31 cellular contexts compared by ENCODE assay signal in the genomic region with DNA sequence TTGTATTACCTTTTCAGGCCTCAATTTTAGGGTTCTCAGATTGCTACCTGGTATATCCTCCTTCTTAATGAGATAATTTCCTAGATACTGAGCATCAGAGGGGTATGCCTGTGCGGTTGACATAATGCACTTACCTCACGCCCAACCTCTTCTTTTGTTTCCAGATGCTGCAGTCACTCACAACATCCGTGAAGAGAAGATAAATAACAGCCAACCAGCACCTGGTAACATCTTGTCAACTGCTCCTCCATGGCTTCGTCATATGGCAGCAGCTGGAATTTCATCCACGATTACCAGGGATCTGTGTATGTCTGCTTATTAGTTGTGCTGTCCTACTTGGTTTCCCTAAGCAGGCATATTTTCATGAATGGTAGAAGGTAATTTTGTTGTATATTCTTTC. TPM values are rescaled to one million over a fixed set of nuclear protein-coding genes. Genes with fewer than 3 reads are reported as not detected.
DNase-seq lines count a peak whose midpoint lies in the region.
"Had no signal": no experiment of that assay in that cellular context is flagged by ENCODE, and none has a peak within 500 bp of the region (broad histone marks: within the 10 kb centered on the region; RNA-seq: fewer than 3 reads in every experiment).

No MANE protein-coding gene starts in this region.

- H3K27me3 ChIP-seq in SJCRH30, result no peaks in the 10 kb centered on the region
- H3K27me3 ChIP-seq: BE2C had no signal

- H3K36me3 ChIP-seq in SJCRH30, result no peaks in the 10 kb centered on the region
- H3K36me3 ChIP-seq: BE2C; BLaER1; BLaER1 treated with 17β-estradiol and CSF1 and Interleukin-3, amounts not matched to agents 10 nM and 100 nM had no signal

- H3K4me3 ChIP-seq in SJCRH30, result no peak overlapping the region
- H3K4me3 ChIP-seq: A549; BLaER1; BLaER1 treated with 17β-estradiol and CSF1 and Interleukin-3, amounts not matched to agents 10 nM and 100 nM had no signal

- in situ Hi-C loops in KBM-7 (cut with MboI; ENCODE audit: low pct_unique_long_range_greater_than_20kb, low sequenced_read_pairs), result no loop called here

- H3K27ac ChIP-seq in SJCRH30, result peak overlapping the region; percentile 49
- H3K27ac ChIP-seq: 22Rv1; A549; BLaER1; BLaER1 treated with 17β-estradiol and CSF1 and Interleukin-3, amounts not matched to agents 10 nM and 100 nM; C4-2B had no signal

- DNase-seq in SJCRH30 (peak; percentile 68 to 77), KBM-7 (no peak)
- DNase-seq: 8988T; ACHN; AML-193; BE2C; C1 segment of cervical spinal cord; Caco-2; Calu3; CD4-positive, alpha-beta memory T cell; CD4-positive, alpha-beta T cell; CD4-positive, CD25-positive, alpha-beta regulatory T cell; CD8-positive, alpha-beta memory T cell; CD8-positive, alpha-beta T cell; COR-L47; DMS 273 treated with DMSO at 0.1 percent for 48 hours; DMS153; DMS53; DMS79; DMS79 treated with DMSO at 0.1 percent for 48 hours; DND-41; EL had no signal

- no peaks in the 10 kb centered on the region for H3K9me3 ChIP-seq in SJCRH30 (replicated peaks)
- H3K9me3 ChIP-seq: A549, BE2C, BLaER1, Caco-2 had no signal

- peaks cover 16% of the 10 kb centered on the region for H3K4me1 ChIP-seq in SJCRH30
- H3K4me1 ChIP-seq: A549; BE2C; BLaER1; BLaER1 treated with 17β-estradiol and CSF1 and Interleukin-3, amounts not matched to agents 10 nM and 100 nM; Caco-2 had no signal

RNA-seq across cellular contexts. Expression of a gene that starts 16.7 kb away (rescaled TPM):
- total RNA-seq in SJCRH30 (2014; rRNA removed; shearing (Covaris generic)), result 0.08 TPM in 1 of 2 replicates, not detected in the other
- total RNA-seq: A172; A673; B cell; Caco-2; Calu3; CD4-positive, alpha-beta memory T cell; CD4-positive, alpha-beta T cell; CD4-positive, CD25-positive, alpha-beta regulatory T cell; CD8-positive, alpha-beta memory T cell; CD8-positive, alpha-beta T cell; Daoy had no signal

RNA-seq across cellular contexts. Expression of a gene that starts 17.0 kb away (rescaled TPM):
- total RNA-seq in SJCRH30 (2014; rRNA removed; shearing (Covaris generic)), result not detected in 2 replicates
- total RNA-seq: A172; A673; B cell; Caco-2; Calu3; CD4-positive, alpha-beta memory T cell; CD4-positive, alpha-beta T cell; CD4-positive, CD25-positive, alpha-beta regulatory T cell; CD8-positive, alpha-beta memory T cell; CD8-positive, alpha-beta T cell had no signal

RNA-seq across cellular contexts. Expression of a gene that starts 38.6 kb away (rescaled TPM):
- total RNA-seq in SJCRH30 (2014; rRNA removed; shearing (Covaris generic)), result not detected in 2 replicates
- total RNA-seq: A172; A673; B cell; Caco-2; Calu3; CD4-positive, alpha-beta memory T cell; CD4-positive, alpha-beta T cell; CD4-positive, CD25-positive, alpha-beta regulatory T cell; CD8-positive, alpha-beta memory T cell; CD8-positive, alpha-beta T cell; Daoy had no signal

RNA-seq across cellular contexts. Expression of a gene that starts 55.9 kb away (rescaled TPM):
- not detected in 2 replicates for total RNA-seq in SJCRH30 (2014; rRNA removed; shearing (Covaris generic))
- total RNA-seq: A172; A673; B cell; Caco-2; Calu3; CD4-positive, alpha-beta memory T cell; CD4-positive, alpha-beta T cell; CD4-positive, CD25-positive, alpha-beta regulatory T cell; CD8-positive, alpha-beta memory T cell; CD8-positive, alpha-beta T cell had no signal
